ENCODE assay signal across 14 cellular contexts in genomic region chr4:102420563-102421221, GRCh38.
DNase-seq lines count a peak whose midpoint lies in the region; TF ChIP-seq lines count a peak whose summit lies in the region.
"Had no signal": no experiment of that assay in that cellular context is flagged by ENCODE, and none has a peak within 500 bp of the region (broad histone marks: within the 10 kb centered on the region; RNA-seq: fewer than 3 reads in every experiment).

No MANE protein-coding gene starts in this region.

- 53 to 80% methylated on average over 1 of the region's 1 CpG for WGBS in thyroid gland, 2 donors

- no peaks in the 10 kb centered on the region for H3K27me3 ChIP-seq in thyroid gland

- TF ChIP-seq POLR2A in thyroid gland (IDR thresholded peaks at IDR 0.05) = no peak

- H3K27ac ChIP-seq in 22Rv1 (no peak overlapping the region), thyroid gland (no peak overlapping the region)

- H3K4me1 ChIP-seq in thyroid gland = no peaks in the 10 kb centered on the region

- peak; percentile 43 for DNase-seq in EL
- peak; percentile 52 for DNase-seq in RKO (ENCODE audit: low spot score)
- DNase-seq in fibroblast of villous mesenchyme (ENCODE audit: low read depth) = peak; percentile 72
- DNase-seq in anterior cingulate cortex (lab: John Stamatoyannopoulos, UW) = no peak
- no peak for DNase-seq in thyroid gland
- DNase-seq in GM19238 (ENCODE audit: insufficient read length, low spot score) = no peak
- DNase-seq in T1000 (lab: John Stamatoyannopoulos, UW) = no peak
- DNase-seq: activated B cell treated with CpG ODN at 0.5 μM for 24 hours; activated gamma-delta T cell; CD4-positive, alpha-beta T cell; natural killer cell; stimulated activated naive CD4-positive, alpha-beta T cell had no signal

- no peaks in the 10 kb centered on the region for H3K9me3 ChIP-seq in thyroid gland

- H3K4me3 ChIP-seq in fibroblast of villous mesenchyme (ENCODE audit: low read depth, low read length) (no peak overlapping the region), thyroid gland (replicated peaks in 1 of 3) (no peak overlapping the region)
- H3K4me3 ChIP-seq: GM12878 had no signal

- peak; percentile 55 for TF ChIP-seq CTCF in 22Rv1 (IDR thresholded peaks at IDR 0.05)
- peak; percentile 26 for TF ChIP-seq CTCF in fibroblast of villous mesenchyme (IDR thresholded peaks at IDR 0.05; ENCODE audit: insufficient read depth, low read depth, low read length)
- TF ChIP-seq CTCF in thyroid gland (IDR thresholded peaks at IDR 0.05) = no peak

- intact Hi-C loops in thyroid gland (cut with DNase I) = loop anchor here (10.0 kb wide), 1 partner anchor 76 kb away; the partner anchor contains the start of gene SLC39A8

- no peaks in the 10 kb centered on the region for H3K36me3 ChIP-seq in thyroid gland

Comparison
In these comparisons a context has a peak if more than half of its experiments do, and no peak if none do; other contexts are left out.
1. CTCF ChIP-seq: peak in 22Rv1 (single experiment) and fibroblast of villous mesenchyme (single experiment); none in thyroid gland (0 of 6).
2. DNase-seq: peak in EL (single experiment), RKO (single experiment) and fibroblast of villous mesenchyme (single experiment); none in anterior cingulate cortex (0 of 58), thyroid gland (0 of 2), GM19238 (single experiment) and T1000 (single experiment).